In genomic region chr10:58322072-58322834, GRCh38 we compare ENCODE assay signal across 8 cellular contexts. TPM values are rescaled to one million over a fixed set of nuclear protein-coding genes. Genes with fewer than 3 reads are reported as not detected.
DNase-seq lines count a peak whose midpoint lies in the region; ATAC-seq and TF ChIP-seq lines count a peak whose summit lies in the region.

No MANE protein-coding gene starts in this region.

- H3K4me3 Mint-ChIP-seq in CD8-positive, alpha-beta T cell: no peak overlapping the region

- dilution Hi-C loops in mammary epithelial cell (cut with HindIII; ENCODE audit: low sequenced_read_pairs): no loop called here

- H4K20me1 ChIP-seq in mammary epithelial cell (ENCODE audit: insufficient read depth, low read length): no peaks in the 10 kb centered on the region

- H3K9ac ChIP-seq in mammary epithelial cell (ENCODE audit: insufficient read depth, low read length): no peak overlapping the region

- no peaks in the 10 kb centered on the region for H3K36me3 Mint-ChIP-seq in CD8-positive, alpha-beta T cell

- no peaks in the 10 kb centered on the region for H3K79me2 ChIP-seq in mammary epithelial cell (ENCODE audit: insufficient read depth, low read length)

- no peak overlapping the region for H3K27ac Mint-ChIP-seq in CD8-positive, alpha-beta T cell

- intact Hi-C loops in mammary epithelial cell (cut with micrococcal nuclease): no loop called here
- intact Hi-C loops in CD8-positive, alpha-beta T cell (cut with DNase I, micrococcal nuclease): loop anchor here in 1 of 2 experiments (5.0 kb wide), 1 partner anchor 35 kb away; no protein-coding TSS in a partner anchor
- intact Hi-C loops in dorsolateral prefrontal cortex (cut with DNase I): no loop called here

- POLR2A ChIA-PET in CD8-positive, alpha-beta T cell (lab: Charles Lee): interaction anchor here (0.6 kb wide), 1 partner anchor 12 kb away, joined by 3 read pairs; the partner anchor contains the start of gene UBE2D1

- H3K27me3 ChIP-seq in mammary epithelial cell (ENCODE audit: insufficient read depth, low read length) (no peaks in the 10 kb centered on the region), dorsolateral prefrontal cortex (peaks cover 0 to 3% (median 0%) of the 10 kb centered on the region in 45 donors)
- H3K27me3 ChIP-seq in CD8-positive, alpha-beta T cell (ENCODE audit: insufficient read depth, low read length): no peaks in the 10 kb centered on the region

- no peaks in the 10 kb centered on the region for H3K9me3 ChIP-seq in mammary epithelial cell (replicated peaks; ENCODE audit: insufficient read depth, low read length)
- no peaks in the 10 kb centered on the region for H3K9me3 ChIP-seq in CD8-positive, alpha-beta T cell (ENCODE audit: low read length)

- TF ChIP-seq CTCF in mammary epithelial cell (conservative IDR thresholded peaks at IDR 0.05 in 1 of 2, IDR thresholded peaks at IDR 0.05 in 1 of 2; ENCODE audit: extremely low read depth in 1 of 2, insufficient read depth in 1 of 2, low read depth in 1 of 2, low read length in 2 of 2) (no peak), dorsolateral prefrontal cortex (IDR thresholded peaks at IDR 0.05 in 54 of 56, conservative IDR thresholded peaks at IDR 0.05 in 2 of 56; ENCODE audit: low read depth in 1 of 56, partially characterized antibody in 56 of 56) (no peak)
- no peak for TF ChIP-seq CTCF in CD8-positive, alpha-beta T cell (IDR thresholded peaks at IDR 0.05)

- H3K4me1 Mint-ChIP-seq in CD8-positive, alpha-beta T cell (ENCODE audit: low read depth): peaks cover 12% of the 10 kb centered on the region

- no peaks in the 10 kb centered on the region for H3K4me1 ChIP-seq in mammary epithelial cell (ENCODE audit: insufficient read depth, low read length)
- peaks cover 7% of the 10 kb centered on the region for H3K4me1 ChIP-seq in CD8-positive, alpha-beta T cell (ENCODE audit: insufficient read depth, low read length)

- H3K36me3 ChIP-seq in mammary epithelial cell (ENCODE audit: insufficient read depth, low read length): no peaks in the 10 kb centered on the region
- no peaks in the 10 kb centered on the region for H3K36me3 ChIP-seq in CD8-positive, alpha-beta T cell (ENCODE audit: insufficient read depth, low read length)

- 93% methylated on average over 3 of the region's 3 CpGs for WGBS in mammary epithelial cell (ENCODE audit: low coverage, missing lambda C conversion rate)

- H3K27me3 Mint-ChIP-seq in CD8-positive, alpha-beta T cell (ENCODE audit: low read depth): peaks cover 3% of the 10 kb centered on the region

- in situ Hi-C loops in mammary epithelial cell (cut with MboI; ENCODE audit: low sequenced_read_pairs in 2 of 2): no loop called here

- H3K27ac ChIP-seq in mammary epithelial cell (ENCODE audit: insufficient read depth, low read depth, low read length) (no peak overlapping the region), dorsolateral prefrontal cortex (no peak overlapping the region)
- H3K27ac ChIP-seq in CD8-positive, alpha-beta T cell (ENCODE audit: low read depth, low read length): no peak overlapping the region

- H2AFZ ChIP-seq in mammary epithelial cell (ENCODE audit: low read depth, low read length): no peak overlapping the region

- no peaks in the 10 kb centered on the region for H3K9me3 Mint-ChIP-seq in CD8-positive, alpha-beta T cell

- no peak overlapping the region for H3K4me2 ChIP-seq in mammary epithelial cell (ENCODE audit: insufficient read depth, low read depth, low read length)

- DNase-seq in AML-193 (lab: John Stamatoyannopoulos, UW) (peak; percentile 94 to 95), mammary epithelial cell (peak; percentile 29), NCI-H524 treated with DMSO at 0.1 percent for 48 hours (lab: John Stamatoyannopoulos, UW) (no peak), dorsolateral prefrontal cortex (no peak)
- no peak for DNase-seq in CD8-positive, alpha-beta T cell
- DNase-seq in activated CD4-positive, alpha-beta T cell treated with anti-CD3 and anti-CD28 coated beads, Interleukin-2, amount 50 U/mL, for 4 hours: no peak

- no TSS peak for BruUV-seq in mammary epithelial cell (replicated peaks; lab: Mats Ljungman, UMichigan)

- ATAC-seq in GM19468 (IDR thresholded peaks at IDR 0.05; ENCODE audit: extremely low read depth, unreplicated experiment) (peak; percentile 70), HG03558 (IDR thresholded peaks at IDR 0.05; ENCODE audit: extremely low read depth, unreplicated experiment) (peak; percentile 95)
- no peak for ATAC-seq in CD8-positive, alpha-beta T cell

- H3K4me3 ChIP-seq in mammary epithelial cell (replicated peaks in 1 of 3; ENCODE audit: insufficient read depth in 1 of 3, low read depth in 2 of 3, low read length in 3 of 3) (no peak overlapping the region), dorsolateral prefrontal cortex (no peak overlapping the region)
- no peak overlapping the region for H3K4me3 ChIP-seq in CD8-positive, alpha-beta T cell (ENCODE audit: low read depth, low read length)

- CTCF ChIA-PET in mammary epithelial cell (lab: Charles Lee; ENCODE audit: low non-redundant PET): no interaction called here
- CTCF ChIA-PET in CD8-positive, alpha-beta T cell (lab: Charles Lee): interaction anchor here (1.0 to 1.5 kb wide), 2 partner anchors 22 to 23 kb away, joined by 3 read pairs; no protein-coding TSS in a partner anchor

RNA-seq across cellular contexts. Expression of gene UBE2D1, which starts 12.6 kb away (rescaled TPM):
- 10 to 100 TPM; 13.9 to 15.5 TPM for total RNA-seq in mammary epithelial cell
- 8.0 TPM for polyA plus RNA-seq in mammary epithelial cell
- 4.6 TPM for polyA minus RNA-seq in mammary epithelial cell
- 1 to 10 TPM; 8.8 to 9.4 TPM for total RNA-seq in CD8-positive, alpha-beta T cell
- 10 to 100 TPM in 119 of 120 experiments, 1 to 10 TPM in 1; 8.7 to 27.7 (median 17.2) TPM for total RNA-seq in dorsolateral prefrontal cortex

RNA-seq across cellular contexts. Expression of gene CISD1, which starts 53.3 kb away (rescaled TPM):
- total RNA-seq in mammary epithelial cell (10 to 100 TPM; 21.0 to 39.6 TPM), dorsolateral prefrontal cortex (100 to 1,000 TPM in 6 of 120 experiments, 10 to 100 TPM in 114; 25.5 to 115 (median 77.2) TPM)
- polyA plus RNA-seq in mammary epithelial cell: 37.5 TPM
- polyA minus RNA-seq in mammary epithelial cell: 5.3 TPM
- total RNA-seq in CD8-positive, alpha-beta T cell: 1 to 10 TPM; 2.8 to 3.2 TPM

RNA-seq across cellular contexts. Expression of gene IPMK, which starts 54.6 kb away (rescaled TPM):
- 1 to 10 TPM; 5.0 to 8.7 TPM for total RNA-seq in mammary epithelial cell
- 1.5 TPM for polyA plus RNA-seq in mammary epithelial cell
- 3.2 TPM for polyA minus RNA-seq in mammary epithelial cell
- 1 to 10 TPM; 1.7 to 2.0 TPM for total RNA-seq in CD8-positive, alpha-beta T cell
- 1 to 10 TPM; 4.1 to 7.9 (median 5.9) TPM for total RNA-seq in dorsolateral prefrontal cortex

Comparison
In these comparisons a context has a peak if more than half of its experiments do, and no peak if none do; other contexts are left out.
1. DNase-seq: peak in AML-193 (2 of 2) and mammary epithelial cell (single experiment); none in CD8-positive, alpha-beta T cell (0 of 7), NCI-H524 treated with DMSO at 0.1 percent for 48 hours (single experiment), dorsolateral prefrontal cortex (0 of 10) and activated CD4-positive, alpha-beta T cell treated with anti-CD3 and anti-CD28 coated beads, Interleukin-2, amount 50 U/mL, for 4 hours (0 of 2).
2. RNA of gene CISD1, which starts 53.3 kb away (total RNA-seq): 25.5 to 115 TPM in dorsolateral prefrontal cortex and 21.0 to 39.6 TPM in mammary epithelial cell; 2.8 to 3.2 TPM in CD8-positive, alpha-beta T cell; every median in the first group is over 4 times any median in the second.